In genomic region chr9:136882947-136883283, GRCh38 we compare ENCODE assay signal across 6 cellular contexts. TPM values are rescaled to one million over a fixed set of nuclear protein-coding genes. Genes with fewer than 3 reads are reported as not detected.
DNase-seq lines count a peak whose midpoint lies in the region; ATAC-seq and TF ChIP-seq lines count a peak whose summit lies in the region.
"Not testable (repeated sequence)": the region's sequence is repeated elsewhere in the genome, so short reads cannot be mapped to it uniquely, and the experiment has no call there.

No MANE protein-coding gene starts in this region.

- not testable (repeated sequence) for ATAC-seq in activated B cell treated with CpG ODN at 0.5 μM for 24 hours (ENCODE audit: low read depth); natural killer cell

- intact Hi-C loops in activated B cell treated with CpG ODN at 0.5 μM for 24 hours (cut with micrococcal nuclease) (loop anchor here (1.0 to 10.0 kb wide), 5 partner anchors 17 to 342 kb away; partner anchors contain the start of genes CYSRT1, EDF1, FBXW5 and PHPT1), natural killer cell (cut with micrococcal nuclease) (loop anchor here (1.0 kb wide), 2 partner anchors 17 to 109 kb away; partner anchors contain the start of genes EDF1 and PAXX)
- intact Hi-C loops in esophagus squamous epithelium (cut with DNase I), result not testable (repeated sequence)

- not testable (repeated sequence) for H3K27ac Mint-ChIP-seq in HFFc6
- H3K27ac Mint-ChIP-seq in activated B cell treated with CpG ODN at 0.5 μM for 24 hours (peak overlapping the region; percentile 79), natural killer cell (peak overlapping the region; percentile 89 to 93)
- H3K27ac Mint-ChIP-seq in activated naive CD8-positive, alpha-beta T cell treated with anti-CD3 and anti-CD28 coated beads for 36 hours, result peak overlapping the region; percentile 93

- not testable (repeated sequence) for H3K36me3 Mint-ChIP-seq in HFFc6 (ENCODE audit: low read depth); activated B cell treated with CpG ODN at 0.5 μM for 24 hours (ENCODE audit: low read depth); natural killer cell
- peaks cover 23% of the 10 kb centered on the region for H3K36me3 Mint-ChIP-seq in activated naive CD8-positive, alpha-beta T cell treated with anti-CD3 and anti-CD28 coated beads for 36 hours

- H3K27ac ChIP-seq in esophagus squamous epithelium, result peak overlapping the region; percentile 56 to 87 (median 74)
- H3K27ac ChIP-seq in thymus (ENCODE audit: low read depth), result peak overlapping the region; percentile 36

- H3K4me1 ChIP-seq in esophagus squamous epithelium, result peaks cover 26 to 52% (median 28%) of the 10 kb centered on the region in 3 donors
- not testable (repeated sequence) for H3K4me1 ChIP-seq in thymus (ENCODE audit: control insufficient read depth, insufficient read depth, low read length)

- not testable (repeated sequence) for H3K9me3 ChIP-seq in esophagus squamous epithelium; thymus (ENCODE audit: control insufficient read depth)

- H3K9me3 Mint-ChIP-seq in HFFc6; activated B cell treated with CpG ODN at 0.5 μM for 24 hours; activated naive CD8-positive, alpha-beta T cell treated with anti-CD3 and anti-CD28 coated beads for 36 hours; natural killer cell: not testable (repeated sequence)

- CTCF ChIA-PET in activated B cell treated with CpG ODN at 0.5 μM for 24 hours (lab: Charles Lee), result interaction anchor here (1.9 kb wide), 1 partner anchor 40 kb away, joined by 8 read pairs; the partner anchor contains the start of gene AJM1

- H3K27me3 ChIP-seq in esophagus squamous epithelium; thymus (ENCODE audit: control insufficient read depth, insufficient read depth): not testable (repeated sequence)

- H3K4me3 Mint-ChIP-seq in HFFc6, result 0 out of 2 replicates have a peak overlapping the region, but pooled peaks have one; percentile 60
- H3K4me3 Mint-ChIP-seq in activated B cell treated with CpG ODN at 0.5 μM for 24 hours, result peak overlapping the region; percentile 82
- peak overlapping the region; percentile 72 for H3K4me3 Mint-ChIP-seq in activated naive CD8-positive, alpha-beta T cell treated with anti-CD3 and anti-CD28 coated beads for 36 hours
- H3K4me3 Mint-ChIP-seq in natural killer cell, result peak overlapping the region; percentile 81

- DNase-seq in HFFc6; activated B cell treated with CpG ODN at 0.5 μM for 24 hours; activated naive CD8-positive, alpha-beta T cell treated with anti-CD3 and anti-CD28 coated beads for 36 hours; esophagus squamous epithelium (lab: John Stamatoyannopoulos, UW); natural killer cell: not testable (repeated sequence)

- POLR2A ChIA-PET in activated B cell treated with CpG ODN at 0.5 μM for 24 hours (lab: Charles Lee), result interaction anchor here (0.5 to 2.9 kb wide), 10 partner anchors 10 to 667 kb away, joined by 3 to 32 read pairs (median 6); partner anchors contain the start of genes EDF1 and PNPLA7

- not testable (repeated sequence) for TF ChIP-seq POLR2A in esophagus squamous epithelium (IDR thresholded peaks at IDR 0.05)

- 37 to 40% methylated on average over 7 to 9 of the region's 9 CpGs for WGBS in esophagus squamous epithelium, 2 donors
- 95% methylated on average over 9 of the region's 9 CpGs for WGBS in thymus

- not testable (repeated sequence) for TF ChIP-seq CTCF in HFFc6 (IDR thresholded peaks at IDR 0.05); activated B cell treated with CpG ODN at 0.5 μM for 24 hours (IDR thresholded peaks at IDR 0.05); esophagus squamous epithelium (IDR thresholded peaks at IDR 0.05); natural killer cell (IDR thresholded peaks at IDR 0.05)

- H3K4me1 Mint-ChIP-seq in HFFc6 (ENCODE audit: low read depth) (peaks cover 24% of the 10 kb centered on the region), activated B cell treated with CpG ODN at 0.5 μM for 24 hours (peaks cover 43% of the 10 kb centered on the region), natural killer cell (peaks cover 15 to 35% of the 10 kb centered on the region in 2 donors)
- peaks cover 44% of the 10 kb centered on the region for H3K4me1 Mint-ChIP-seq in activated naive CD8-positive, alpha-beta T cell treated with anti-CD3 and anti-CD28 coated beads for 36 hours

- H3K36me3 ChIP-seq in esophagus squamous epithelium; thymus (ENCODE audit: control insufficient read depth, insufficient read depth): not testable (repeated sequence)

- H3K27me3 Mint-ChIP-seq in HFFc6 (ENCODE audit: insufficient read depth); activated B cell treated with CpG ODN at 0.5 μM for 24 hours; activated naive CD8-positive, alpha-beta T cell treated with anti-CD3 and anti-CD28 coated beads for 36 hours; natural killer cell (ENCODE audit: low read depth in 2 of 2): not testable (repeated sequence)

- peak overlapping the region in 2 of 4 donors; percentile 31 to 59 for H3K4me3 ChIP-seq in esophagus squamous epithelium
- not testable (repeated sequence) for H3K4me3 ChIP-seq in thymus (ENCODE audit: low read length)

RNA-seq across cellular contexts. Expression of gene TRAF2, which starts 3.4 kb away (rescaled TPM):
- 10 to 100 TPM; 11.1 to 15.9 (median 13.6) TPM for total RNA-seq in HFFc6 (2021; fragmentation: NEBNext Ultra II Directional; extraction: Animal tissue kit (Norgen Biotek cat#: 25700))
- total RNA-seq in activated B cell treated with CpG ODN at 0.5 μM for 24 hours (49.7 and 58.2 TPM in 2 replicates), esophagus squamous epithelium (10 to 100 TPM in 3 of 4 donors, 1 to 10 TPM in 1; 8.0 to 20.9 (median 13.2) TPM), natural killer cell (10 to 100 TPM; 17.4 to 35.5 (median 25.0) TPM)
- 10 to 100 TPM; 38.8 to 45.8 TPM for total RNA-seq in activated naive CD8-positive, alpha-beta T cell treated with anti-CD3 and anti-CD28 coated beads for 36 hours
- 18.8 TPM for polyA plus RNA-seq in thymus

RNA-seq across cellular contexts. Expression of gene EDF1, which starts 16.8 kb away (rescaled TPM):
- 100 to 1,000 TPM; 369 to 460 (median 443) TPM for total RNA-seq in HFFc6 (2021; fragmentation: NEBNext Ultra II Directional; extraction: Animal tissue kit (Norgen Biotek cat#: 25700))
- total RNA-seq in activated B cell treated with CpG ODN at 0.5 μM for 24 hours (282 and 298 TPM in 2 replicates), esophagus squamous epithelium (100 to 1,000 TPM; 326 to 456 (median 356) TPM), natural killer cell (100 to 1,000 TPM; 208 to 255 (median 227) TPM)
- total RNA-seq in activated naive CD8-positive, alpha-beta T cell treated with anti-CD3 and anti-CD28 coated beads for 36 hours, result 100 to 1,000 TPM; 276 to 284 TPM
- 407 TPM for polyA plus RNA-seq in thymus

RNA-seq across cellular contexts. Expression of gene MAMDC4, which starts 30.8 kb away (rescaled TPM):
- 1 to 10 TPM; 2.3 to 3.4 (median 3.0) TPM for total RNA-seq in HFFc6 (2021; fragmentation: NEBNext Ultra II Directional; extraction: Animal tissue kit (Norgen Biotek cat#: 25700))
- total RNA-seq in activated B cell treated with CpG ODN at 0.5 μM for 24 hours (5.2 and 6.1 TPM in 2 replicates), esophagus squamous epithelium (1 to 10 TPM; 1.8 to 2.9 (median 2.7) TPM), natural killer cell (1 to 10 TPM; 4.6 to 6.5 (median 5.8) TPM)
- 10 to 100 TPM; 10.9 to 12.6 TPM for total RNA-seq in activated naive CD8-positive, alpha-beta T cell treated with anti-CD3 and anti-CD28 coated beads for 36 hours
- polyA plus RNA-seq in thymus, result 14.0 TPM

RNA-seq across cellular contexts. Expression of gene PHPT1, which starts 33.7 kb away (rescaled TPM):
- 100 to 1,000 TPM; 156 to 181 (median 169) TPM for total RNA-seq in HFFc6 (2021; fragmentation: NEBNext Ultra II Directional; extraction: Animal tissue kit (Norgen Biotek cat#: 25700))
- total RNA-seq in activated B cell treated with CpG ODN at 0.5 μM for 24 hours (58.8 and 64.6 TPM in 2 replicates), esophagus squamous epithelium (10 to 100 TPM; 21.9 to 53.2 (median 42.2) TPM), natural killer cell (10 to 100 TPM; 63.5 to 69.8 (median 67.7) TPM)
- 10 to 100 TPM; 93.0 to 97.8 TPM for total RNA-seq in activated naive CD8-positive, alpha-beta T cell treated with anti-CD3 and anti-CD28 coated beads for 36 hours
- polyA plus RNA-seq in thymus, result 85.7 TPM

RNA-seq across cellular contexts. Expression of gene AJM1, which starts 40.6 kb away (rescaled TPM):
- 1 to 10 TPM; 4.5 to 8.0 (median 5.3) TPM for total RNA-seq in HFFc6 (2021; fragmentation: NEBNext Ultra II Directional; extraction: Animal tissue kit (Norgen Biotek cat#: 25700))
- 1.0 and 1.6 TPM in 2 replicates for total RNA-seq in activated B cell treated with CpG ODN at 0.5 μM for 24 hours
- total RNA-seq in activated naive CD8-positive, alpha-beta T cell treated with anti-CD3 and anti-CD28 coated beads for 36 hours, result 1 to 10 TPM; 2.8 to 3.1 TPM
- total RNA-seq in esophagus squamous epithelium, result 1 to 10 TPM in 2 of 4 donors, under 1 TPM in 2; 0.32 to 2.3 (median 1.0) TPM
- 10 to 100 TPM; 26.6 to 35.6 (median 31.5) TPM for total RNA-seq in natural killer cell
- polyA plus RNA-seq in thymus, result 1.8 TPM
